ENCODE assay signal across 16 cellular contexts in the genomic region with DNA sequence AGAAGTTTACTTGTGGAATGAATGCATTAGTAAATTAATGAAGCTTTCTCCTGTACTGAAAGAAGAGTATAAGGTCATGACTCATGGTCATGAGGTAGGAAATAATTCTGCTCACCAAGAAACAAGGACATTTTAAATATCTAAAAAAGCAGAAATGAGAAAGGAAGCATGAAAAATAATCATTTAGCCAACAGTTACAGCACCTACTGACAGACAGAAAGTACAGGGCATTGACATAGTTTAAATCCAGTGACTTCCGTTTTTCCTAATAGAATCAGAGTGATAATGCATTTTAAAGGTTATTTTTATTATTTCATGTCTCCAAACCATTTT. TPM values are rescaled to one million over a fixed set of nuclear protein-coding genes. Genes with fewer than 3 reads are reported as not detected.
DNase-seq lines count a peak whose midpoint lies in the region; ATAC-seq and TF ChIP-seq lines count a peak whose summit lies in the region.
"Had no signal": no experiment of that assay in that cellular context is flagged by ENCODE, and none has a peak within 500 bp of the region (broad histone marks: within the 10 kb centered on the region; RNA-seq: fewer than 3 reads in every experiment).

No MANE protein-coding gene starts in this region.

- DNase-seq in GM12865 (ENCODE audit: low read depth) = peak; percentile 36
- no peak for DNase-seq in lower lobe of right lung
- DNase-seq in mesenteric fat pad (ENCODE audit: low spot score) = no peak
- DNase-seq in iPS-NIHi7 (ENCODE audit: extremely low spot score) = no peak
- no peak for DNase-seq in NCI-H2081 treated with DMSO at 0.1 percent for 48 hours (lab: John Stamatoyannopoulos, UW)
- DNase-seq: activated T-cell treated with anti-CD3 and anti-CD28 coated beads, Interleukin-2, amount 50 U/mL, for 72 hours; effector memory CD4-positive, alpha-beta T cell; left ventricle myocardium inferior; NCI-H1105; NCI-H526 treated with DMSO at 0.1 percent for 48 hours; occipital lobe; SHP77 treated with DMSO at 0.1 percent for 48 hours; stimulated activated CD4-positive, alpha-beta T cell treated with anti-CD3 and anti-CD28 coated beads, Interleukin-15, amount 100 ng/mL, for 24 hours had no signal

- intact Hi-C loops in lower lobe of right lung (cut with DNase I) = no loop called here

- TF ChIP-seq CTCF in GM12865 (IDR thresholded peaks at IDR 0.05; ENCODE audit: insufficient read depth, low read depth, low read length, missing control alignments) (no peak), OCI-LY3 (IDR thresholded peaks at IDR 0.05; ENCODE audit: low read depth, low read length) (no peak), lower lobe of right lung (IDR thresholded peaks at IDR 0.05) (no peak)

- H3K27me3 ChIP-seq in OCI-LY3 (ENCODE audit: low read depth, low read length) (no peaks in the 10 kb centered on the region), lower lobe of right lung (ENCODE audit: low read depth) (no peaks in the 10 kb centered on the region)

- H3K79me2 ChIP-seq in OCI-LY3 (ENCODE audit: low read length) = no peaks in the 10 kb centered on the region

- H3K4me2 ChIP-seq in OCI-LY3 (ENCODE audit: low read length) = peak overlapping the region; percentile 49

- H4K20me1 ChIP-seq in OCI-LY3 (ENCODE audit: insufficient read depth, low read length) = no peaks in the 10 kb centered on the region

- no peak overlapping the region for H3K9ac ChIP-seq in OCI-LY3 (ENCODE audit: low read length)

- peak; percentile 46 for ATAC-seq in HG02981 (IDR thresholded peaks at IDR 0.05; ENCODE audit: unreplicated experiment)
- ATAC-seq in lower lobe of right lung = peak; percentile 28 to 58
- ATAC-seq in HG03354 (IDR thresholded peaks at IDR 0.05; ENCODE audit: poor library complexity, severe bottlenecking, unreplicated experiment) = no peak
- ATAC-seq: activated T-cell treated with anti-CD3 and anti-CD28 coated beads, Interleukin-2, amount 50 U/mL, for 72 hours had no signal

- H2AFZ ChIP-seq in OCI-LY3 (ENCODE audit: low read depth, low read length) = no peak overlapping the region

- H3K4me1 ChIP-seq in OCI-LY3 (ENCODE audit: low read length) (peaks cover 49% of the 10 kb centered on the region), lower lobe of right lung (peaks cover 4% of the 10 kb centered on the region)
- H3K4me1 ChIP-seq: left ventricle myocardium inferior had no signal

- peak overlapping the region; percentile 30; the same call in 1 of the 2 replicates for H3K27ac ChIP-seq in OCI-LY3 (ENCODE audit: low read length)
- H3K27ac ChIP-seq in lower lobe of right lung = peak overlapping the region; percentile 41
- H3K27ac ChIP-seq: left ventricle myocardium inferior had no signal

- H3K4me3 ChIP-seq in GM12865 (ENCODE audit: low read depth, low read length) = no peak overlapping the region
- no peak overlapping the region for H3K4me3 ChIP-seq in OCI-LY3 (ENCODE audit: low read length)
- no peak overlapping the region for H3K4me3 ChIP-seq in lower lobe of right lung
- H3K4me3 ChIP-seq: left ventricle myocardium inferior had no signal

- H3K36me3 ChIP-seq in OCI-LY3 (replicated peaks; ENCODE audit: low read depth, low read length) (no peaks in the 10 kb centered on the region), lower lobe of right lung (no peaks in the 10 kb centered on the region)
- H3K36me3 ChIP-seq: left ventricle myocardium inferior had no signal

- H3K9me3 ChIP-seq in OCI-LY3 (ENCODE audit: insufficient read depth, low read length) (no peaks in the 10 kb centered on the region), lower lobe of right lung (no peaks in the 10 kb centered on the region)
- H3K9me3 ChIP-seq: left ventricle myocardium inferior had no signal

RNA-seq across cellular contexts. Expression of gene ACSL1, which starts 30.5 kb away (rescaled TPM):
- total RNA-seq in lower lobe of right lung = 321 TPM
- 1,386 TPM for total RNA-seq in mesenteric fat pad
